Comparison of ENCODE assay signal across 24 cellular contexts in genomic region chr18:42937434-42937833, GRCh38.
"Had no signal": no experiment of that assay in that cellular context is flagged by ENCODE, and none has a peak within 500 bp of the region (broad histone marks: within the 10 kb centered on the region; RNA-seq: fewer than 3 reads in every experiment).

No MANE protein-coding gene starts in this region.

- FAIRE-seq: colon, islet of Langerhans, pancreas, small intestine had no signal

- H3K9ac ChIP-seq: neural progenitor cell had no signal

- DNase-seq: effector memory CD8-positive, alpha-beta T cell; foreskin keratinocyte; head of caudate nucleus; hippocampal formation; mammary epithelial cell; midbrain; occipital lobe; pancreas; right cardiac atrium; small intestine; stimulated activated CD4-positive, alpha-beta T cell treated with anti-CD3 and anti-CD28 coated beads, Interleukin-2, amount 100 ng/mL, for 48 hours; stimulated activated CD8-positive, alpha-beta memory T cell treated with anti-CD3 and anti-CD28 coated beads, Interleukin-4, amount 100 ng/mL, for 48 hours; stimulated activated naive CD8-positive, alpha-beta T cell treated with anti-CD3 and anti-CD28 coated beads, Interleukin-15, Interleukin-2, amounts not matched to agents 100 U/mL and 50 U/mL, for 24 hours; tibial artery; upper lobe of left lung; uterus had no signal

- H3K4me1 ChIP-seq: esophagus muscularis mucosa, foreskin keratinocyte, pancreas, tibial artery, uterus had no signal

- H3K27me3 ChIP-seq: esophagus muscularis mucosa, foreskin keratinocyte, neural progenitor cell, pancreas, tibial artery, upper lobe of left lung, uterus had no signal

- H2AFZ ChIP-seq: neural progenitor cell had no signal

- H3K36me3 ChIP-seq: esophagus muscularis mucosa, neural progenitor cell, pancreas, tibial artery, upper lobe of left lung, uterus had no signal

- ATAC-seq: effector memory CD8-positive, alpha-beta T cell; foreskin keratinocyte; left lobe of liver; natural killer cell treated with Interleukin-12 subunit alpha and Interleukin-12 subunit beta and Interleukin-15 and Interleukin-18, amount 100 ng/mL, for 72 hours; pancreas; right cardiac atrium; stimulated activated effector memory CD8-positive, alpha-beta T cell treated with anti-CD3 and anti-CD28 coated beads, Interleukin-12 subunit alpha, Interleukin-12 subunit beta, amount 100 ng/mL, for 72 hours; stimulated activated naive CD8-positive, alpha-beta T cell treated with anti-CD3 and anti-CD28 coated beads, Interleukin-15, Interleukin-2, amounts not matched to agents 100 U/mL and 50 U/mL, for 24 hours had no signal

- H3K4me2 ChIP-seq: neural progenitor cell had no signal

- H3K4me3 ChIP-seq: esophagus muscularis mucosa, neural progenitor cell, pancreas, tibial artery, upper lobe of left lung, uterus had no signal

- H3K27ac ChIP-seq: epithelial cell of prostate, esophagus muscularis mucosa, foreskin keratinocyte, neural progenitor cell, pancreas, tibial artery, upper lobe of left lung, uterus had no signal

- H3K9me3 ChIP-seq: esophagus muscularis mucosa, pancreas, tibial artery, upper lobe of left lung, uterus had no signal
